In genomic region chr5:142362193-142362592, GRCh38 we compare ENCODE assay signal across 10 cellular contexts. TPM values are rescaled to one million over a fixed set of nuclear protein-coding genes. Genes with fewer than 3 reads are reported as not detected.
A peak's percentile ranks its signal among the peaks of the same experiment; 100 is the strongest.
DNase-seq lines count a peak whose midpoint lies in the region; ATAC-seq and TF ChIP-seq lines count a peak whose summit lies in the region.
"Not testable (repeated sequence)": the region's sequence is repeated elsewhere in the genome, so short reads cannot be mapped to it uniquely, and the experiment has no call there.
"Had no signal": no experiment of that assay in that cellular context is flagged by ENCODE, and none has a peak within 500 bp of the region (broad histone marks: within the 10 kb centered on the region; RNA-seq: fewer than 3 reads in every experiment).

No MANE protein-coding gene starts in this region.

- BruUV-seq in IMR-90 (replicated peaks; lab: Mats Ljungman, UMichigan) = not testable (repeated sequence)

- intact Hi-C loops in IMR-90 (cut with micrococcal nuclease); ascending aorta (cut with DNase I); psoas muscle (cut with DNase I); tibial artery (cut with DNase I; ENCODE audit: low total_unique reads): not testable (repeated sequence)
- intact Hi-C loops in right cardiac atrium (cut with DNase I) = loop anchor here in 1 of 4 donors (10.0 kb wide), 1 partner anchor 183 kb away; no protein-coding TSS in a partner anchor

- H3K27ac ChIP-seq in ACC112 (ENCODE audit: low read depth, low read length) (peak overlapping the region; percentile 72), IMR-90 (ENCODE audit: insufficient read depth, low read length) (peak overlapping the region; percentile 55), ascending aorta (peak overlapping the region; percentile 78 to 83), endodermal cell (ENCODE audit: low read depth, low read length) (peak overlapping the region; percentile 79), right cardiac atrium (ENCODE audit: low read length) (peak overlapping the region; percentile 94), mesendoderm (ENCODE audit: low read depth, low read length) (peak overlapping the region; percentile 93), psoas muscle (peak overlapping the region; percentile 39), tibial artery (peak overlapping the region; percentile 53 to 64)

- peak overlapping the region; percentile 32; the same call in 1 of the 3 replicates for H2BK15ac ChIP-seq in IMR-90 (ENCODE audit: low read depth, low read length)
- not testable (repeated sequence) for H2BK15ac ChIP-seq in mesendoderm (replicated peaks; ENCODE audit: low read depth)

- not testable (repeated sequence) for TF ChIP-seq POLR2A in IMR-90 (IDR thresholded peaks at IDR 0.05; ENCODE audit: low read depth, low read length)

- H3K4me1 Mint-ChIP-seq in endodermal cell = peaks cover 58% of the 10 kb centered on the region

- not testable (repeated sequence) for H3K27me3 Mint-ChIP-seq in endodermal cell (ENCODE audit: insufficient read depth)

- H3K4me1 ChIP-seq in ACC112 (ENCODE audit: control insufficient read depth, insufficient read depth, low read length, unreplicated experiment) (peaks cover 42% of the 10 kb centered on the region), IMR-90 (ENCODE audit: control insufficient read depth, insufficient read depth, low read length) (peaks cover 14% of the 10 kb centered on the region), ascending aorta (peaks cover 13 to 21% of the 10 kb centered on the region in 2 donors), endodermal cell (ENCODE audit: control insufficient read depth, insufficient read depth, low read length) (peaks cover 23% of the 10 kb centered on the region), mesendoderm (ENCODE audit: control insufficient read depth, low read depth, low read length) (peaks cover 24% of the 10 kb centered on the region), psoas muscle (peaks cover 13% of the 10 kb centered on the region), tibial artery (peaks cover 6 to 20% (median 13%) of the 10 kb centered on the region in 4 donors)
- H3K4me1 ChIP-seq in right cardiac atrium (ENCODE audit: control insufficient read depth, insufficient read depth, low read length) = not testable (repeated sequence)

- H2BK5ac ChIP-seq in IMR-90 (ENCODE audit: low read depth, low read length, poor library complexity, severe bottlenecking) = peak overlapping the region; percentile 39
- H2BK5ac ChIP-seq in mesendoderm (ENCODE audit: low read length) = peak overlapping the region; percentile 95

- H4K20me1 ChIP-seq in IMR-90 (ENCODE audit: insufficient read depth, low read length) = not testable (repeated sequence)

- peaks cover 20% of the 10 kb centered on the region for H3K9me1 ChIP-seq in IMR-90 (ENCODE audit: insufficient read depth, low read length)

- not testable (repeated sequence) for H3K79me2 ChIP-seq in ACC112 (ENCODE audit: control insufficient read depth, insufficient read depth, low read length, unreplicated experiment); mesendoderm (ENCODE audit: control insufficient read depth, insufficient read depth, low read length)

- not testable (repeated sequence) for H3K9me3 Mint-ChIP-seq in endodermal cell

- H3K4me3 Mint-ChIP-seq in endodermal cell = not testable (repeated sequence)

- peak overlapping the region; percentile 13; the same call in 1 of the 2 replicates for H4K5ac ChIP-seq in IMR-90 (ENCODE audit: low read depth, low read length)
- H4K5ac ChIP-seq in mesendoderm (ENCODE audit: low read length) = not testable (repeated sequence)

- H4K8ac ChIP-seq in IMR-90 (ENCODE audit: low read depth in 2 of 2, low read length in 2 of 2) = peak overlapping the region in 1 of 2 experiments; percentile 43; a peak in 2 of 4 replicates
- not testable (repeated sequence) for H4K8ac ChIP-seq in mesendoderm (ENCODE audit: low read depth, low read length)

- H3K18ac ChIP-seq in IMR-90 (ENCODE audit: low read depth, low read length) (peak overlapping the region; percentile 16; the same call in 1 of the 2 replicates), mesendoderm (ENCODE audit: low read length) (peak overlapping the region; percentile 93)

- H3K23ac ChIP-seq in IMR-90 (ENCODE audit: low read depth, low read length) = peak overlapping the region; percentile 34; the same call in 1 of the 2 replicates
- H3K23ac ChIP-seq in mesendoderm (ENCODE audit: low read length) = not testable (repeated sequence)

- WGBS in IMR-90 (ENCODE audit: extremely low coverage in 2 of 2, insufficient read length in 1 of 2), 2 experiments = 90% methylated on average over 2 of the region's 11 CpGs; no CpG with 5 or more reads in 1 of the 2 experiments
- 80 to 92% methylated on average over 6 to 11 of the region's 11 CpGs for WGBS in endodermal cell (ENCODE audit: insufficient coverage in 1 of 2, insufficient read length in 1 of 2), 2 experiments
- WGBS in right cardiac atrium = 86% methylated on average over 11 of the region's 11 CpGs
- WGBS in mesendoderm (ENCODE audit: extremely low coverage, insufficient coverage, low lambda C conversion rate) = no CpG with 5 or more reads among the region's 11 CpGs
- 73 to 82% (median 77%) methylated on average over 11 of the region's 11 CpGs for WGBS in psoas muscle, 3 donors

- peaks cover 33 to 71% of the 10 kb centered on the region in 2 experiments; a peak in 3 of 4 replicates for H3K79me1 ChIP-seq in IMR-90 (ENCODE audit: low read depth in 1 of 2, low read length in 2 of 2)
- H3K79me1 ChIP-seq in mesendoderm (ENCODE audit: low read length) = not testable (repeated sequence)

- H3K4me2 ChIP-seq in IMR-90 (ENCODE audit: low read depth, low read length); mesendoderm (ENCODE audit: low read length): not testable (repeated sequence)

- not testable (repeated sequence) for H3K9ac ChIP-seq in IMR-90 (ENCODE audit: low read depth, low read length)
- H3K9ac ChIP-seq in endodermal cell (ENCODE audit: extremely low read depth, low read length, poor library complexity, severe bottlenecking) (peak overlapping the region; percentile 37), mesendoderm (ENCODE audit: low read length) (peak overlapping the region; percentile 59)

- H2AK9ac ChIP-seq in IMR-90 (replicated peaks; ENCODE audit: low read depth, low read length, poor library complexity) = not testable (repeated sequence)

- peak overlapping the region; percentile 30 for H3K14ac ChIP-seq in IMR-90 (replicated peaks; ENCODE audit: low read depth, low read length)

- not testable (repeated sequence) for H2AFZ ChIP-seq in ACC112 (ENCODE audit: low read length, unreplicated experiment); IMR-90 (replicated peaks; ENCODE audit: low read length, poor library complexity)

- dilution Hi-C loops in IMR-90 (cut with HindIII; ENCODE audit: low sequenced_read_pairs, unreplicated experiment) = not testable (repeated sequence)

- not testable (repeated sequence) for H3K9me3 ChIP-seq in IMR-90 (ENCODE audit: control insufficient read depth, insufficient read depth, low read length); ascending aorta; endodermal cell (ENCODE audit: control insufficient read depth, low read length); right cardiac atrium (ENCODE audit: control insufficient read depth, low read length); psoas muscle; tibial artery

- H3K56ac ChIP-seq in IMR-90 (ENCODE audit: extremely low read depth, insufficient read depth, low read length) = not testable (repeated sequence)
- H3K56ac ChIP-seq in mesendoderm (ENCODE audit: low read length) = peak overlapping the region; percentile 87

- H3K4me3 ChIP-seq in ACC112 (ENCODE audit: low read depth, low read length); IMR-90 (ENCODE audit: insufficient read depth, low read depth, low read length); ascending aorta; endodermal cell (ENCODE audit: low read length); right cardiac atrium (ENCODE audit: low read length); mesendoderm (ENCODE audit: low read length); psoas muscle; tibial artery: not testable (repeated sequence)

- not testable (repeated sequence) for H3K36me3 Mint-ChIP-seq in endodermal cell (ENCODE audit: low read depth)

- in situ Hi-C loops in IMR-90 (cut with MboI; ENCODE audit: low sequenced_read_pairs) = not testable (repeated sequence)

- peak overlapping the region; percentile 99 for H3K4ac ChIP-seq in IMR-90 (ENCODE audit: low read depth, low read length)
- peak overlapping the region; percentile 82 for H3K4ac ChIP-seq in mesendoderm (ENCODE audit: low read depth, low read length)

- H3K27me3 ChIP-seq in ACC112 (ENCODE audit: insufficient read depth, low read length); IMR-90 (ENCODE audit: control insufficient read depth, insufficient read depth, low read length); ascending aorta; endodermal cell (ENCODE audit: control insufficient read depth, insufficient read depth, low read length, poor library complexity, severe bottlenecking); right cardiac atrium (ENCODE audit: control insufficient read depth, insufficient read depth); mesendoderm (ENCODE audit: insufficient read depth, low read length, poor library complexity); tibial artery: not testable (repeated sequence)
- peaks cover 0 to 31% (median 8%) of the 10 kb centered on the region in 3 donors for H3K27me3 ChIP-seq in psoas muscle (ENCODE audit: insufficient read depth in 3 of 3, low read length in 2 of 3)

- not testable (repeated sequence) for TF ChIP-seq RAD21 in IMR-90 (IDR thresholded peaks at IDR 0.05; ENCODE audit: low read length)

- DNase-seq in IMR-90; ascending aorta (ENCODE audit: low spot score in 2 of 2); endodermal cell; right cardiac atrium; mesendoderm; psoas muscle; tibial artery: not testable (repeated sequence)

- POLR2A ChIA-PET in IMR-90 (lab: Charles Lee; ENCODE audit: unreplicated experiment) = not testable (repeated sequence)

- CTCF ChIA-PET in IMR-90 (lab: Yijun Ruan, JAX) = not testable (repeated sequence)

- H4K91ac ChIP-seq in IMR-90 (ENCODE audit: insufficient read depth, low read depth, low read length) = peak overlapping the region; percentile 57

- H2BK20ac ChIP-seq in IMR-90 (ENCODE audit: low read depth, low read length) = peak overlapping the region; percentile 98

- peak overlapping the region; percentile 77 for H2BK120ac ChIP-seq in IMR-90 (ENCODE audit: low read depth, low read length)
- H2BK120ac ChIP-seq in mesendoderm (ENCODE audit: low read depth, low read length) = peak overlapping the region; percentile 92

- not testable (repeated sequence) for H3K36me3 ChIP-seq in ACC112 (ENCODE audit: insufficient read depth, low read length); IMR-90 (ENCODE audit: control insufficient read depth, insufficient read depth, low read length); ascending aorta; endodermal cell (ENCODE audit: control insufficient read depth, insufficient read depth, low read length); mesendoderm (ENCODE audit: control insufficient read depth, insufficient read depth, low read length); psoas muscle (ENCODE audit: insufficient read depth in 1 of 2, low read depth in 1 of 2); tibial artery

- H2AK5ac ChIP-seq in IMR-90 (ENCODE audit: low read depth, low read length) (peak overlapping the region; percentile 88), mesendoderm (ENCODE audit: low read length) (peak overlapping the region; percentile 81)

- ATAC-seq in IMR-90 (ENCODE audit: low read depth); right cardiac atrium; psoas muscle: not testable (repeated sequence)

- peak overlapping the region; percentile 99 for H3K27ac Mint-ChIP-seq in endodermal cell

- TF ChIP-seq CTCF in IMR-90 (conservative IDR thresholded peaks at IDR 0.05; ENCODE audit: low read depth, low read length); ascending aorta (IDR thresholded peaks at IDR 0.05); endodermal cell (conservative IDR thresholded peaks at IDR 0.05); psoas muscle (IDR thresholded peaks at IDR 0.05); tibial artery (IDR thresholded peaks at IDR 0.05): not testable (repeated sequence)

RNA-seq across cellular contexts. Expression of gene SPRY4, which starts 37.4 kb away (rescaled TPM):
- total RNA-seq in IMR-90 (2012; rRNA removed) (8.4 and 10.3 TPM in 2 replicates), ascending aorta (111 TPM), endodermal cell (100 to 1,000 TPM in 1 of 2 donors, 10 to 100 TPM in 1; 70.2 to 164 TPM), right cardiac atrium (10 to 100 TPM in 2 of 4 donors, 1 to 10 TPM in 2; 8.3 to 18.3 (median 11.7) TPM), psoas muscle (1 to 10 TPM; 5.3 to 6.3 (median 5.9) TPM)
- polyA plus RNA-seq in IMR-90 (2012; rRNA removed) (21.0 and 22.1 TPM in 2 replicates), right cardiac atrium (8.1 TPM), psoas muscle (1 to 10 TPM; 1.0 to 8.0 (median 2.4) TPM)
- polyA plus RNA-seq in IMR-90 (2012; cell fraction: cytosol; rRNA removed) = 13.3 and 14.6 TPM in 2 replicates
- 59.8 and 89.3 TPM in 2 replicates for polyA plus RNA-seq in IMR-90 (2012; cell fraction: nucleus; rRNA removed; ENCODE audit: low replicate concordance)
- polyA plus RNA-seq in endodermal cell (2013, experiment 1 of 2) = 27.0 TPM
- polyA plus RNA-seq in endodermal cell (2013, experiment 2 of 2) = 29.6 TPM
- polyA plus RNA-seq in mesendoderm (2013, experiment 1 of 2) = 72.5 TPM
- polyA plus RNA-seq in mesendoderm (2013, experiment 2 of 2) = 71.1 TPM
- total RNA-seq: mononuclear cell had no signal
- polyA plus RNA-seq: CD14-positive monocyte had no signal

Comparison
In these comparisons a context has a peak if more than half of its experiments do, and no peak if none do; other contexts are left out.
1. H3K27ac ChIP-seq: peak in every context shown above with its lines; median percentile 94 in right cardiac atrium; 93 in mesendoderm; 80 in ascending aorta; 79 in endodermal cell; 72 in ACC112; 58 in tibial artery; 55 in IMR-90; 39 in psoas muscle.